ENCODE assay signal across 18 cellular contexts in the genomic region with DNA sequence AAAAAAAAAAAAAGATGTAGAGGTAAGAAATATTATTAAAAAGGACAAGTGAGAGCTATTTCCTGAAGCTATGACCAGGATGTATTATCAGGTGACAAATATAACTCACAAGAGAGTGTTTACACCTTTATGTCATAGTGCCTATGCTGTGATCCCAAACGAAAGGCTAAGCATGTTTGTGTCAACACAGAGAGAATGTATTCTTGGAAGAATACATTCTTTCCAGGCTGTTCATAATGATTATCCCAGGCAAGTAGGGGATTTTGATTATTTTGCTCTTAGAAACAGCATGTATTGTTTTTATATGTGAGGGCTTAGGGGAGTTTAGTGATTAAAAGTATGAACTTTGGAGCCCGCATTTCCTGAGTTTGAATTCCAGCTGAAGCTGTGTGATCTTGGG.
"Had no signal": no experiment of that assay in that cellular context is flagged by ENCODE, and none has a peak within 500 bp of the region (broad histone marks: within the 10 kb centered on the region; RNA-seq: fewer than 3 reads in every experiment).

No MANE protein-coding gene starts in this region.

- H3K9me3 ChIP-seq: left ventricle myocardium inferior, right lobe of liver, uterus had no signal

- H3K4me3 ChIP-seq: left ventricle myocardium inferior, lung, right lobe of liver, uterus had no signal

- DNase-seq: activated CD4-positive, alpha-beta T cell treated with anti-CD3 and anti-CD28 coated beads for 4 hours; activated CD4-positive, alpha-beta T cell treated with anti-CD3 and anti-CD28 coated beads, Interleukin-2, amount 50 U/mL, for 4 hours; activated naive CD4-positive, alpha-beta T cell; activated T-cell treated with anti-CD3 and anti-CD28 coated beads for 4 hours; activated T-cell treated with anti-CD3 and anti-CD28 coated beads, Interleukin-2, amount 50 U/mL, for 72 hours; aorta; effector memory CD4-positive, alpha-beta T cell; left ventricle myocardium inferior; right lobe of liver; stimulated activated CD4-positive, alpha-beta T cell treated with anti-CD3 and anti-CD28 coated beads, Interleukin-12 subunit alpha, Interleukin-12 subunit beta, amount 100 ng/mL, for 4 hours; stimulated activated CD4-positive, alpha-beta T cell treated with anti-CD3 and anti-CD28 coated beads, Interleukin-4, amount 100 ng/mL, for 24 hours; stimulated activated naive CD8-positive, alpha-beta T cell treated with anti-CD3 and anti-CD28 coated beads, Interleukin-15, amount 100 ng/mL, for 72 hours; substantia nigra; uterus had no signal

- H3K27ac ChIP-seq: left ventricle myocardium inferior, right lobe of liver, uterus, VCaP had no signal

- H3K36me3 ChIP-seq: left ventricle myocardium inferior, right lobe of liver, uterus had no signal

- H3K4me1 ChIP-seq: left ventricle myocardium inferior, right lobe of liver, uterus had no signal

- H3K27me3 ChIP-seq: right lobe of liver, uterus had no signal

- ATAC-seq: activated naive CD4-positive, alpha-beta T cell treated with anti-CD3 and anti-CD28 coated beads, Interleukin-2, amount 50 U/mL, for 72 hours; activated T-cell treated with anti-CD3 and anti-CD28 coated beads, Interleukin-2, amount 50 U/mL, for 72 hours; right lobe of liver; stimulated activated effector memory CD8-positive, alpha-beta T cell treated with anti-CD3 and anti-CD28 coated beads, Interleukin-12 subunit alpha, Interleukin-12 subunit beta, amount 100 ng/mL, for 72 hours; stimulated activated naive CD8-positive, alpha-beta T cell treated with anti-CD3 and anti-CD28 coated beads, Interleukin-15, amount 100 ng/mL, for 72 hours had no signal
